Comparison of ENCODE assay signal across 16 cellular contexts in genomic region chr2:186526281-186526680, GRCh38.
"Had no signal": no experiment of that assay in that cellular context is flagged by ENCODE, and none has a peak within 500 bp of the region (broad histone marks: within the 10 kb centered on the region; RNA-seq: fewer than 3 reads in every experiment).

No MANE protein-coding gene starts in this region.

- H3K9me3 ChIP-seq: neutrophil, psoas muscle, spleen, tibial artery, upper lobe of right lung, vagina had no signal

- H3K36me3 ChIP-seq: neutrophil, vagina had no signal

- H3K27ac ChIP-seq: foreskin keratinocyte, neutrophil, psoas muscle, spleen, tibial artery, upper lobe of right lung, vagina had no signal

- DNase-seq: dermis blood vessel endothelial cell; erythroblast; foreskin keratinocyte; naive thymus-derived CD4-positive, alpha-beta T cell; psoas muscle; retina; spleen; stimulated activated CD4-positive, alpha-beta T cell treated with anti-CD3 and anti-CD28 coated beads, Interleukin-15, amount 100 ng/mL, for 24 hours; stimulated activated CD4-positive, alpha-beta T cell treated with anti-CD3 and anti-CD28 coated beads, Interleukin-1b, Interleukin-23, amount 100 ng/mL, for 48 hours; stimulated activated CD4-positive, alpha-beta T cell treated with anti-CD3 and anti-CD28 coated beads, Interleukin-4, amount 100 ng/mL, for 24 hours; tibial artery; upper lobe of right lung had no signal

- H3K4me1 ChIP-seq: foreskin keratinocyte, psoas muscle, spleen, tibial artery, upper lobe of right lung, vagina had no signal

- H3K27me3 ChIP-seq: foreskin keratinocyte, neutrophil, spleen, tibial artery, upper lobe of right lung, vagina had no signal

- ATAC-seq: foreskin keratinocyte; naive thymus-derived CD4-positive, alpha-beta T cell; sciatic nerve; stimulated activated memory B cell treated with anti-CD40 and anti-IgM and Interleukin-4, amounts not matched to agents 10 μg/mL and 1 μg/mL and 100 μg/mL, for 72 hours; upper lobe of right lung had no signal

- H3K4me3 ChIP-seq: psoas muscle, spleen, tibial artery, upper lobe of right lung, vagina had no signal
